1 cellular context compared by ENCODE assay signal in genomic region chr16:23679274-23679985, GRCh38.
TF ChIP-seq lines count a peak whose summit lies in the region.

No MANE protein-coding gene starts in this region.

TF ChIP-seq in HepG2, 621 proteins besides CTCF, POLR2A, EP300 and RAD21 (continued from another document):
- no peak for TF ChIP-seq ZHX2 (IDR thresholded peaks at IDR 0.05; ENCODE audit: low read depth)
- no peak for TF ChIP-seq ZHX2 (CRISPR knock-in tag; IDR thresholded peaks at IDR 0.05; ENCODE audit: borderline replicate concordance)
- TF ChIP-seq CREB3 (CRISPR knock-in tag; IDR thresholded peaks at IDR 0.05) = no peak
- 0 out of 2 replicates have a peak, but pooled peaks have one; percentile 25 for TF ChIP-seq KMT2A (CRISPR knock-in tag; IDR thresholded peaks at IDR 0.05)
- TF ChIP-seq MBNL3 (CRISPR knock-in tag; conservative IDR thresholded peaks at IDR 0.05) = no peak
- TF ChIP-seq IRF2 (CRISPR knock-in tag; IDR thresholded peaks at IDR 0.05) = no peak
- no peak for TF ChIP-seq TEAD3 (CRISPR knock-in tag; optimal IDR thresholded peaks at IDR 0.05; ENCODE audit: borderline replicate concordance)
- TF ChIP-seq ZNF281 (CRISPR knock-in tag; IDR thresholded peaks at IDR 0.05; ENCODE audit: borderline replicate concordance) = peak; percentile 83
- TF ChIP-seq CHCHD3 (CRISPR knock-in tag; IDR thresholded peaks at IDR 0.05) = no peak
- TF ChIP-seq CCDC6 (CRISPR knock-in tag; IDR thresholded peaks at IDR 0.05) = no peak
- no peak for TF ChIP-seq DDIT3 (CRISPR knock-in tag; IDR thresholded peaks at IDR 0.05)
- 0 out of 2 replicates have a peak, but pooled peaks have one; percentile 55 for TF ChIP-seq ZBTB3 (CRISPR knock-in tag; IDR thresholded peaks at IDR 0.05; ENCODE audit: borderline replicate concordance, low read depth)
- no peak for TF ChIP-seq ZBTB1 (CRISPR knock-in tag; IDR thresholded peaks at IDR 0.05; ENCODE audit: borderline replicate concordance)
- TF ChIP-seq FLYWCH1 (CRISPR knock-in tag; IDR thresholded peaks at IDR 0.05) = no peak
- no peak for TF ChIP-seq PRDM10 (CRISPR knock-in tag; IDR thresholded peaks at IDR 0.05; ENCODE audit: low read depth)
- no peak for TF ChIP-seq SRY (CRISPR knock-in tag; IDR thresholded peaks at IDR 0.05)
- no peak for TF ChIP-seq GPBP1L1 (CRISPR knock-in tag; IDR thresholded peaks at IDR 0.05)
- TF ChIP-seq ZNF17 (CRISPR knock-in tag; IDR thresholded peaks at IDR 0.05) = no peak
- no peak for TF ChIP-seq ZNF354B (CRISPR knock-in tag; IDR thresholded peaks at IDR 0.05)
- TF ChIP-seq KLF6 (CRISPR knock-in tag; IDR thresholded peaks at IDR 0.05) = no peak
- TF ChIP-seq MED13 (CRISPR knock-in tag; IDR thresholded peaks at IDR 0.05) = no peak
- 0 out of 2 replicates have a peak, but pooled peaks have one; percentile 38 for TF ChIP-seq MXD3 (CRISPR knock-in tag; IDR thresholded peaks at IDR 0.05)
- no peak for TF ChIP-seq PHB2 (IDR thresholded peaks at IDR 0.05; ENCODE audit: partially characterized antibody)
- TF ChIP-seq TCF7 (IDR thresholded peaks at IDR 0.05; ENCODE audit: low read depth) = no peak
- TF ChIP-seq ZNF512B (CRISPR knock-in tag; IDR thresholded peaks at IDR 0.05; ENCODE audit: borderline replicate concordance) = no peak
- TF ChIP-seq ATF5 (CRISPR knock-in tag; IDR thresholded peaks at IDR 0.05; ENCODE audit: low read depth) = no peak
- no peak for TF ChIP-seq ZNF496 (CRISPR knock-in tag; IDR thresholded peaks at IDR 0.05; ENCODE audit: insufficient replicate concordance)
- TF ChIP-seq HBP1 (CRISPR knock-in tag; IDR thresholded peaks at IDR 0.05; ENCODE audit: low read depth) = no peak
- no peak for TF ChIP-seq JUNB (CRISPR knock-in tag; IDR thresholded peaks at IDR 0.05; ENCODE audit: borderline replicate concordance)
- TF ChIP-seq SNAPC5 (CRISPR knock-in tag; IDR thresholded peaks at IDR 0.05; ENCODE audit: borderline replicate concordance) = no peak
- no peak for TF ChIP-seq NFIB (CRISPR knock-in tag; IDR thresholded peaks at IDR 0.05; ENCODE audit: borderline replicate concordance)
